8 cellular contexts compared by ENCODE assay signal in genomic region chr4:122827258-122827887, GRCh38. TPM values are rescaled to one million over a fixed set of nuclear protein-coding genes. Genes with fewer than 3 reads are reported as not detected.
DNase-seq lines count a peak whose midpoint lies in the region; ATAC-seq and TF ChIP-seq lines count a peak whose summit lies in the region.

No MANE protein-coding gene starts in this region.

- H3K9ac ChIP-seq in smooth muscle cell (ENCODE audit: low read depth): no peak overlapping the region

- peak overlapping the region; percentile 43 for H3K4me3 ChIP-seq in CD8-positive, alpha-beta memory T cell (ENCODE audit: low read length)
- H3K4me3 ChIP-seq in breast epithelium: peak overlapping the region; percentile 78 to 82 (median 79)
- H3K4me3 ChIP-seq in smooth muscle cell: peak overlapping the region; percentile 74

- POLR2A ChIA-PET in CD8-positive, alpha-beta memory T cell (lab: Charles Lee): no interaction called here

- no peaks in the 10 kb centered on the region for H3K9me3 ChIP-seq in CD8-positive, alpha-beta memory T cell (ENCODE audit: low read length)
- H3K9me3 ChIP-seq in breast epithelium (no peaks in the 10 kb centered on the region), smooth muscle cell (replicated peaks; ENCODE audit: low read depth) (no peaks in the 10 kb centered on the region)

- no peaks in the 10 kb centered on the region for H3K36me3 Mint-ChIP-seq in CD8-positive, alpha-beta memory T cell

- H3K27me3 ChIP-seq in CD8-positive, alpha-beta memory T cell (ENCODE audit: insufficient read depth, low read length, poor library complexity, severe bottlenecking): peaks cover 18% of the 10 kb centered on the region
- H3K27me3 ChIP-seq in breast epithelium (no peaks in the 10 kb centered on the region), smooth muscle cell (ENCODE audit: low read depth) (peaks cover 4% of the 10 kb centered on the region)

- ATAC-seq in GM18909 (IDR thresholded peaks at IDR 0.05; ENCODE audit: poor library complexity, unreplicated experiment) (peak; percentile 66), HG03095 (IDR thresholded peaks at IDR 0.05; ENCODE audit: unreplicated experiment) (peak; percentile 43)

- H3K27ac ChIP-seq in CD8-positive, alpha-beta memory T cell (ENCODE audit: low read depth, low read length): peak overlapping the region; percentile 33
- H3K27ac ChIP-seq in breast epithelium (peak overlapping the region; percentile 92), smooth muscle cell (ENCODE audit: low read depth) (no peak overlapping the region)

- intact Hi-C loops in breast epithelium (cut with DNase I; ENCODE audit: low total_unique reads): no loop called here

- H3K79me2 ChIP-seq in smooth muscle cell (ENCODE audit: low read depth): peaks cover 36% of the 10 kb centered on the region

- no peak for TF ChIP-seq POLR2A in breast epithelium (IDR thresholded peaks at IDR 0.05)

- peaks cover 6% of the 10 kb centered on the region for H4K20me1 ChIP-seq in smooth muscle cell (ENCODE audit: low read depth)

- TF ChIP-seq CTCF in breast epithelium (IDR thresholded peaks at IDR 0.05) (no peak), smooth muscle cell (IDR thresholded peaks at IDR 0.05; ENCODE audit: borderline replicate concordance, insufficient read depth, poor library complexity, severe bottlenecking) (peak; percentile 3)

- H3K4me1 Mint-ChIP-seq in CD8-positive, alpha-beta memory T cell: peaks cover 10 to 21% (median 15%) of the 10 kb centered on the region in 3 donors

- no peaks in the 10 kb centered on the region for H3K36me3 ChIP-seq in CD8-positive, alpha-beta memory T cell (ENCODE audit: insufficient read depth, low read length)
- H3K36me3 ChIP-seq in breast epithelium (no peaks in the 10 kb centered on the region), smooth muscle cell (ENCODE audit: low read depth) (no peaks in the 10 kb centered on the region)

- peak overlapping the region; percentile 94 for H2AFZ ChIP-seq in smooth muscle cell (ENCODE audit: low read depth)

- H3K4me3 Mint-ChIP-seq in CD8-positive, alpha-beta memory T cell: peak overlapping the region; percentile 81 to 89 (median 88)

- peaks cover 47 to 76% of the 10 kb centered on the region in 2 donors for H3K27me3 Mint-ChIP-seq in CD8-positive, alpha-beta memory T cell

- H3K4me1 ChIP-seq in CD8-positive, alpha-beta memory T cell (ENCODE audit: insufficient read depth, low read length): peaks cover 8% of the 10 kb centered on the region
- H3K4me1 ChIP-seq in breast epithelium (peaks cover 5 to 7% of the 10 kb centered on the region in 2 donors), smooth muscle cell (ENCODE audit: low read depth) (peaks cover 26% of the 10 kb centered on the region)

- DNase-seq in CD8-positive, alpha-beta memory T cell: peak in 4 of 5 donors; percentile 4 to 49 (median 16)
- peak; percentile 18 for DNase-seq in RPMI8226
- peak in 1 of 2 donors; percentile 20 for DNase-seq in breast epithelium (ENCODE audit: low spot score in 2 of 2)
- peak; percentile 30 for DNase-seq in iPS-NIHi7 (ENCODE audit: extremely low spot score)
- peak; percentile 14 for DNase-seq in smooth muscle cell (lab: John Stamatoyannopoulos, UW; ENCODE audit: unreplicated experiment)
- DNase-seq in HUDEP-2 (lab: John Stamatoyannopoulos, UW; ENCODE audit: unreplicated experiment in 76 of 76): no peak

- H3K9me3 Mint-ChIP-seq in CD8-positive, alpha-beta memory T cell: no peaks in the 10 kb centered on the region

- no peaks in the 10 kb centered on the region for H3F3A ChIP-seq in smooth muscle cell (ENCODE audit: low read depth)

- 1% methylated on average over 57 of the region's 58 CpGs for WGBS in smooth muscle cell (ENCODE audit: low lambda C conversion rate)

- H3K27ac Mint-ChIP-seq in CD8-positive, alpha-beta memory T cell: peak overlapping the region in 3 of 8 donors; percentile 12 to 77 (median 52)

- peak overlapping the region; percentile 82 for H3K4me2 ChIP-seq in smooth muscle cell

- CTCF ChIA-PET in CD8-positive, alpha-beta memory T cell (lab: Charles Lee): no interaction called here

RNA-seq across cellular contexts. Expression of gene FGF2, which starts 0.7 kb away (rescaled TPM):
- 1 to 10 TPM; 1.5 to 1.7 TPM for total RNA-seq in CD8-positive, alpha-beta memory T cell
- polyA plus RNA-seq in CD8-positive, alpha-beta memory T cell: not detected
- total RNA-seq in breast epithelium: 10 to 100 TPM; 21.6 to 53.6 (median 33.0) TPM
- 17.7 and 18.9 TPM in 2 replicates for total RNA-seq in smooth muscle cell
- 9.4 and 11.8 TPM in 2 replicates for polyA plus RNA-seq in smooth muscle cell

Comparison
In these comparisons a context has a peak if more than half of its experiments do, and no peak if none do; other contexts are left out.
1. DNase-seq: peak in CD8-positive, alpha-beta memory T cell (4 of 5), RPMI8226 (single experiment), iPS-NIHi7 (single experiment) and smooth muscle cell (single experiment); none in HUDEP-2 (0 of 76).
2. Peak in every context shown above with its lines, with median percentiles within 50 percentile points of each other: H3K4me3 ChIP-seq.